Comparison of ENCODE assay signal across 16 cellular contexts in the genomic region with DNA sequence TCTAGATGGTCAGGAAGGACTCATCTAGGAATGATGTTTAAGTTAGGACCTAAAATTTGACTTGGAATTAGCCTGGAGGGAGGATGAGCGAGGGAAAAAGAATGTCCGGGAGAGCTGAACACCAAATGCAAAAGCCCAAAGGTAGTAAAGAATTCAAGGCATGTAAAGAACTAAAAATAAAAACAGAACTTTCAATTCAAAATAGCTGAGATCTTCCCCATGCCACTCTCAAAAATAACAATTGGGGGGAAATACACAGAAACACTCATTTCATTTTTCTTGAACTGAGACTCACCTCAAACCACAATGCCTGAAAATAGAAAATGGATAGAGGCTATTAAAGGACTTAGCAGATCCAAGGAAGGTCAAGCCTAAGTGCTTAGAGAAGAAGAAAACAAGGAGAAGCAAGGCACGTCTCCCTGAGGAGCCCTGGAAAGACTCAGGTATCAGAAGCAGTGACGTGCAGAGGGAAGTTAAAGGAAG. TPM values are rescaled to one million over a fixed set of nuclear protein-coding genes. Genes with fewer than 3 reads are reported as not detected.
DNase-seq lines count a peak whose midpoint lies in the region; ATAC-seq lines count a peak whose summit lies in the region.
"Had no signal": no experiment of that assay in that cellular context is flagged by ENCODE, and none has a peak within 500 bp of the region (broad histone marks: within the 10 kb centered on the region; RNA-seq: fewer than 3 reads in every experiment).

No MANE protein-coding gene starts in this region.

- H3K9me3 Mint-ChIP-seq in activated T-helper 17 cell treated with anti-CD3 and anti-CD28 coated beads, Interleukin-2, amount 50 U/mL, for 72 hours = no peaks in the 10 kb centered on the region
- H3K9me3 Mint-ChIP-seq: CD14-positive monocyte had no signal

- H3K9me2 ChIP-seq in GM23248 (ENCODE audit: insufficient read depth) = no peaks in the 10 kb centered on the region

- H3K4me3 ChIP-seq in GM23248 = peak overlapping the region; percentile 4; the same call in 1 of the 2 replicates

- no peak overlapping the region for H3K4me3 Mint-ChIP-seq in activated T-helper 17 cell treated with anti-CD3 and anti-CD28 coated beads, Interleukin-2, amount 50 U/mL, for 72 hours
- H3K4me3 Mint-ChIP-seq: CD14-positive monocyte, T-helper 17 cell had no signal

- H3K36me3 Mint-ChIP-seq in activated T-helper 17 cell treated with anti-CD3 and anti-CD28 coated beads, Interleukin-2, amount 50 U/mL, for 72 hours (ENCODE audit: low read depth) = no peaks in the 10 kb centered on the region
- H3K36me3 Mint-ChIP-seq: CD14-positive monocyte had no signal

- H3K4me1 Mint-ChIP-seq in activated T-helper 17 cell treated with anti-CD3 and anti-CD28 coated beads, Interleukin-2, amount 50 U/mL, for 72 hours = peaks cover 13% of the 10 kb centered on the region

- no peaks in the 10 kb centered on the region for H3K79me2 ChIP-seq in GM23248 (ENCODE audit: insufficient read depth)

- no peaks in the 10 kb centered on the region for H3K27me3 Mint-ChIP-seq in activated T-helper 17 cell treated with anti-CD3 and anti-CD28 coated beads, Interleukin-2, amount 50 U/mL, for 72 hours
- H3K27me3 Mint-ChIP-seq: progenitor cell of endocrine pancreas, T-helper 17 cell had no signal

- no peak for ATAC-seq in activated T-helper 17 cell treated with anti-CD3 and anti-CD28 coated beads, Interleukin-2, amount 50 U/mL, for 72 hours (replicated peaks)
- ATAC-seq: T-helper 17 cell had no signal

- peak overlapping the region; percentile 56 for H3K27ac ChIP-seq in GM23248

- in situ Hi-C loops in GM23248 (cut with MboI) = no loop called here

- no peaks in the 10 kb centered on the region for H3K36me3 ChIP-seq in GM23248 (ENCODE audit: low read depth)

- H3K4me2 ChIP-seq in GM23248 (ENCODE audit: unreplicated experiment) = peak overlapping the region; percentile 51

- peaks cover 39% of the 10 kb centered on the region for H3F3A ChIP-seq in GM23248 (ENCODE audit: insufficient read depth)

- no peaks in the 10 kb centered on the region for H4K20me1 ChIP-seq in GM23248 (ENCODE audit: insufficient read depth)

- DNase-seq in AG20443 (ENCODE audit: low spot score) = peak; percentile 35
- DNase-seq in GM23248 = peak; percentile 54
- peak; percentile 10 for DNase-seq in kidney tubule cell (ENCODE audit: low spot score)
- DNase-seq in epidermal melanocyte (ENCODE audit: insufficient read length, low spot score) = no peak
- DNase-seq in NCI-H748 treated with DMSO at 0.1 percent for 48 hours (lab: John Stamatoyannopoulos, UW) = no peak
- no peak for DNase-seq in Kasumi-1 (lab: John Stamatoyannopoulos, UW)
- DNase-seq in UCSD-AML1 (lab: John Stamatoyannopoulos, UW; ENCODE audit: unreplicated experiment) = no peak
- DNase-seq: effector memory CD4-positive, alpha-beta T cell; head of caudate nucleus; NCI-H2081 treated with DMSO at 0.1 percent for 48 hours; T-helper 17 cell had no signal

- H2AFZ ChIP-seq in GM23248 = peak overlapping the region; percentile 34; the same call in 1 of the 2 replicates

- no peaks in the 10 kb centered on the region for H3K9me3 ChIP-seq in GM23248 (ENCODE audit: low read depth)

- H3K9ac ChIP-seq in GM23248 = 0 out of 2 replicates have a peak overlapping the region, but pooled peaks have one; percentile 3

- WGBS in GM23248 (ENCODE audit: low coverage in 1 of 2, low lambda C conversion rate in 2 of 2, missing lambda C conversion rate in 2 of 2), 2 experiments = 42 to 58% methylated on average over 4 of the region's 4 CpGs

- no peaks in the 10 kb centered on the region for H3K27me3 ChIP-seq in GM23248 (replicated peaks; ENCODE audit: insufficient read depth)

- peak overlapping the region; percentile 28 for H3K27ac Mint-ChIP-seq in activated T-helper 17 cell treated with anti-CD3 and anti-CD28 coated beads, Interleukin-2, amount 50 U/mL, for 72 hours
- H3K27ac Mint-ChIP-seq: progenitor cell of endocrine pancreas, T-helper 17 cell had no signal

- H3K4me1 ChIP-seq in GM23248 (ENCODE audit: insufficient read depth) = peaks cover 56% of the 10 kb centered on the region

RNA-seq across cellular contexts. Expression of gene PXT1, which starts 10.5 kb away (rescaled TPM):
- not detected in 2 replicates for total RNA-seq in GM23248 (2014; rRNA removed; shearing (Covaris generic))
- not detected in 2 replicates for polyA plus RNA-seq in GM23248 (2016; fragmentation: Nextera tagmentation; extraction: Ambion mirVana)
- total RNA-seq in activated T-helper 17 cell treated with anti-CD3 and anti-CD28 coated beads, Interleukin-2, amount 50 U/mL, for 72 hours = under 1 TPM; 0.11 to 0.87 TPM
- total RNA-seq: lower leg skin, progenitor cell of endocrine pancreas had no signal

RNA-seq across cellular contexts. Expression of gene KCTD20, which starts 10.6 kb away (rescaled TPM):
- 103 and 120 TPM in 2 replicates for total RNA-seq in GM23248 (2014; rRNA removed; shearing (Covaris generic))
- 52.3 and 52.7 TPM in 2 replicates for polyA plus RNA-seq in GM23248 (2016; fragmentation: Nextera tagmentation; extraction: Ambion mirVana)
- total RNA-seq in activated T-helper 17 cell treated with anti-CD3 and anti-CD28 coated beads, Interleukin-2, amount 50 U/mL, for 72 hours = 10 to 100 TPM; 41.1 to 57.6 TPM

RNA-seq across cellular contexts. Expression of gene ETV7, which starts 44.7 kb away (rescaled TPM):
- total RNA-seq in GM23248 (2014; rRNA removed; shearing (Covaris generic)) = 0.32 TPM in 1 of 2 replicates, not detected in the other
- polyA plus RNA-seq in GM23248 (2016; fragmentation: Nextera tagmentation; extraction: Ambion mirVana) = 0.70 and 0.99 TPM in 2 replicates
- total RNA-seq in activated T-helper 17 cell treated with anti-CD3 and anti-CD28 coated beads, Interleukin-2, amount 50 U/mL, for 72 hours = 10 to 100 TPM in 1 of 2 donors, 1 to 10 TPM in 1; 2.6 to 16.9 TPM
- total RNA-seq: OCI-LY7, progenitor cell of endocrine pancreas had no signal

Comparison
In these comparisons a context has a peak if more than half of its experiments do, and no peak if none do; other contexts are left out.
1. DNase-seq: peak in AG20443 (single experiment), GM23248 (single experiment) and kidney tubule cell (single experiment); none in epidermal melanocyte (single experiment), NCI-H748 treated with DMSO at 0.1 percent for 48 hours (single experiment), Kasumi-1 (0 of 2) and UCSD-AML1 (single experiment).